Comparison of ENCODE assay signal across 8 cellular contexts in genomic region chr2:222860740-222861410, GRCh38. TPM values are rescaled to one million over a fixed set of nuclear protein-coding genes. Genes with fewer than 3 reads are reported as not detected.
DNase-seq lines count a peak whose midpoint lies in the region; ATAC-seq and TF ChIP-seq lines count a peak whose summit lies in the region.

ACSL3 (plus strand) TSS chr2:222861036; CDS start chr2:222908773, 47,737 bp downstream.

- no peak for TF ChIP-seq CTCF in WERI-Rb-1 (IDR thresholded peaks at IDR 0.05; ENCODE audit: low read depth, low read length)
- TF ChIP-seq CTCF in breast epithelium (IDR thresholded peaks at IDR 0.05), result peak in 1 of 3 donors; percentile 29

- H3K27me3 ChIP-seq in ACC112 (ENCODE audit: insufficient read depth, low read length) (no peaks in the 10 kb centered on the region), WERI-Rb-1 (ENCODE audit: insufficient read depth, low read depth, severe bottlenecking) (no peaks in the 10 kb centered on the region), breast epithelium (no peaks in the 10 kb centered on the region), iPS-20b (ENCODE audit: insufficient read depth, low read length) (no peaks in the 10 kb centered on the region)

- H3K36me3 ChIP-seq in ACC112 (ENCODE audit: insufficient read depth, low read length), result no peaks in the 10 kb centered on the region
- H3K36me3 ChIP-seq in WERI-Rb-1, result peaks cover 3% of the 10 kb centered on the region; the same call in 1 of the 2 replicates
- no peaks in the 10 kb centered on the region for H3K36me3 ChIP-seq in breast epithelium
- H3K36me3 ChIP-seq in iPS-20b (ENCODE audit: insufficient read depth, low read depth, low read length), result no peaks in the 10 kb centered on the region

- intact Hi-C loops in breast epithelium (cut with DNase I; ENCODE audit: low total_unique reads), result no loop called here

- DNase-seq in NCI-H2227 (lab: John Stamatoyannopoulos, UW; ENCODE audit: unreplicated experiment) (peak; percentile 97), WERI-Rb-1 (peak; percentile 97), breast epithelium (ENCODE audit: low spot score in 2 of 2) (peak; percentile 95)

- ATAC-seq in GM18868 (IDR thresholded peaks at IDR 0.05; ENCODE audit: unreplicated experiment) (peak; percentile 97), HG03103 (IDR thresholded peaks at IDR 0.05; ENCODE audit: low read depth, unreplicated experiment) (peak; percentile 96)

- H3K9ac ChIP-seq in iPS-20b (ENCODE audit: low read depth, low read length), result peak within 1 kb of the TSS; percentile 90

- H3K27ac ChIP-seq in ACC112 (ENCODE audit: low read depth, low read length) (peak within 1 kb of the TSS; percentile 66), WERI-Rb-1 (peak within 1 kb of the TSS; percentile 95), breast epithelium (peak within 1 kb of the TSS; percentile 94), iPS-20b (ENCODE audit: low read length) (peak within 1 kb of the TSS; percentile 72), skin epidermis (peak within 1 kb of the TSS; percentile 75 to 98 (median 93))

- H3K4me1 ChIP-seq in ACC112 (ENCODE audit: control insufficient read depth, insufficient read depth, low read length, unreplicated experiment) (peaks cover 42% of the 10 kb centered on the region), breast epithelium (peaks cover 0 to 14% of the 10 kb centered on the region in 2 donors), iPS-20b (ENCODE audit: insufficient read depth, low read length) (peaks cover 39% of the 10 kb centered on the region)

- H3K9me3 ChIP-seq in WERI-Rb-1 (ENCODE audit: severe bottlenecking) (no peaks in the 10 kb centered on the region), breast epithelium (no peaks in the 10 kb centered on the region), iPS-20b (ENCODE audit: insufficient read depth, low read depth, low read length) (no peaks in the 10 kb centered on the region)

- H2AFZ ChIP-seq in ACC112 (ENCODE audit: low read length, unreplicated experiment), result peak within 1 kb of the TSS; percentile 44

- H3K79me2 ChIP-seq in ACC112 (ENCODE audit: control insufficient read depth, insufficient read depth, low read length, unreplicated experiment), result peaks cover 50% of the 10 kb centered on the region

- TF ChIP-seq POLR2A in breast epithelium (IDR thresholded peaks at IDR 0.05), result peak; percentile 91

- H3K4me3 ChIP-seq in ACC112 (ENCODE audit: low read depth, low read length) (peak within 1 kb of the TSS; percentile 91), WERI-Rb-1 (ENCODE audit: low read depth, low read length) (peak within 1 kb of the TSS; percentile 81), breast epithelium (peak within 1 kb of the TSS; percentile 81 to 94 (median 90)), iPS-20b (ENCODE audit: low read length) (peak within 1 kb of the TSS; percentile 89), skin epidermis (peak within 1 kb of the TSS; percentile 79 to 98 (median 93))

RNA-seq across cellular contexts. Expression of gene ACSL3, which starts in this region (rescaled TPM):
- total RNA-seq in breast epithelium, result 100 to 1,000 TPM in 1 of 3 donors, 10 to 100 TPM in 2; 50.9 to 115 (median 74.4) TPM

Comparison
In these comparisons a context has a peak if more than half of its experiments do, and no peak if none do; other contexts are left out.
1. Peak in every context shown above with its lines: DNase-seq, ATAC-seq, H3K4me3 ChIP-seq and H3K27ac ChIP-seq.